Comparison of ENCODE assay signal across 1 cellular context in genomic region chr2:222430071-222430470, GRCh38.
TF ChIP-seq lines count a peak whose summit lies in the region.

No MANE protein-coding gene starts in this region.

TF ChIP-seq in HepG2, 621 proteins besides CTCF, POLR2A, EP300 and RAD21:
- TF ChIP-seq GTF3A (CRISPR knock-in tag; conservative IDR thresholded peaks at IDR 0.05) (no peak), ZNF205 (CRISPR knock-in tag; IDR thresholded peaks at IDR 0.05) (no peak), ZNF710 (CRISPR knock-in tag; IDR thresholded peaks at IDR 0.05; ENCODE audit: borderline replicate concordance) (no peak), ATF7 (IDR thresholded peaks at IDR 0.05) (no peak), ATF7 (CRISPR knock-in tag; IDR thresholded peaks at IDR 0.05) (no peak)
- TF ChIP-seq, protein P1, sequence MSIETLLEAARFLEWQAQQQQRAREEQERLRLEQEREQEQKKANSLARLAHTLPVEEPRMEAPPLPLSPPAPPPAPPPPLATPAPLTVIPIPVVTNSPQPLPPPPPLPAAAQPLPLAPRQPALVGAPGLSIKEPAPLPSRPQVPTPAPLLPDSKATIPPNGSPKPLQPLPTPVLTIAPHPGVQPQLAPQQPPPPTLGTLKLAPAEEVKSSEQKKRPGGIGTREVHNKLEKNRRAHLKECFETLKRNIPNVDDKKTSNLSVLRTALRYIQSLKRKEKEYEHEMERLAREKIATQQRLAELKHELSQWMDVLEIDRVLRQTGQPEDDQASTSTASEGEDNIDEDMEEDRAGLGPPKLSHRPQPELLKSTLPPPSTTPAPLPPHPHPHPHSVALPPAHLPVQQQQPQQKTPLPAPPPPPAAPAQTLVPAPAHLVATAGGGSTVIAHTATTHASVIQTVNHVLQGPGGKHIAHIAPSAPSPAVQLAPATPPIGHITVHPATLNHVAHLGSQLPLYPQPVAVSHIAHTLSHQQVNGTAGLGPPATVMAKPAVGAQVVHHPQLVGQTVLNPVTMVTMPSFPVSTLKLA (IDR thresholded peaks at IDR 0.05): peak; percentile 94
